In genomic region chr1:180217021-180217420, GRCh38 we compare ENCODE assay signal across 24 cellular contexts. TPM values are rescaled to one million over a fixed set of nuclear protein-coding genes. Genes with fewer than 3 reads are reported as not detected.
A peak's percentile ranks its signal among the peaks of the same experiment; 100 is the strongest.
DNase-seq lines count a peak whose midpoint lies in the region; ATAC-seq, FAIRE-seq and TF ChIP-seq lines count a peak whose summit lies in the region.
"Had no signal": no experiment of that assay in that cellular context is flagged by ENCODE, and none has a peak within 500 bp of the region (broad histone marks: within the 10 kb centered on the region; RNA-seq: fewer than 3 reads in every experiment).

No MANE protein-coding gene starts in this region.

- no peaks in the 10 kb centered on the region for H3K9me3 ChIP-seq in H9 (ENCODE audit: control insufficient read depth, low read depth, low read length)
- H3K9me3 ChIP-seq: BE2C, Caco-2 had no signal

- no peaks in the 10 kb centered on the region for H3K79me2 ChIP-seq in H9 (ENCODE audit: insufficient read depth, low read length)

- no peak overlapping the region for H3K4me3 Mint-ChIP-seq in H9
- H3K4me3 Mint-ChIP-seq: CD4-positive, CD25-positive, alpha-beta regulatory T cell; CD8-positive, alpha-beta T cell had no signal

- H3K36me3 Mint-ChIP-seq in H9 (ENCODE audit: insufficient read depth in 1 of 3, low read depth in 3 of 3) = peaks cover 0 to 2% (median 0%) of the 10 kb centered on the region in 3 experiments; a peak in 2 of 7 replicates
- H3K36me3 Mint-ChIP-seq: CD4-positive, CD25-positive, alpha-beta regulatory T cell; CD8-positive, alpha-beta T cell had no signal

- no peaks in the 10 kb centered on the region for H3K27me3 ChIP-seq in H9 (ENCODE audit: insufficient read depth, low read length)
- H3K27me3 ChIP-seq: BE2C had no signal

- H2AK5ac ChIP-seq in H9 (ENCODE audit: insufficient read length, low read length) = no peak overlapping the region

- no peaks in the 10 kb centered on the region for H3K79me1 ChIP-seq in H9 (ENCODE audit: insufficient read depth, low read depth, low read length, poor library complexity, severe bottlenecking)

- H3K4me1 Mint-ChIP-seq in H9 = peaks cover 14 to 22% of the 10 kb centered on the region in 2 experiments

- H2BK120ac ChIP-seq in H9 (ENCODE audit: low read depth, low read length, poor library complexity, severe bottlenecking) = no peak overlapping the region

- no peak overlapping the region for H3K18ac ChIP-seq in H9 (ENCODE audit: insufficient read length, low read depth, low read length)

- DNase-seq in AG10803 (ENCODE audit: low read depth) (peak; percentile 18), H9 (no peak), mesenteric fat pad (ENCODE audit: low spot score) (peak; percentile 86), sciatic nerve (ENCODE audit: low spot score) (peak; percentile 50), GDM1 (lab: John Stamatoyannopoulos, UW) (no peak), GM19239 (ENCODE audit: insufficient read length, low spot score) (no peak), coronary artery (ENCODE audit: low spot score) (no peak)
- DNase-seq: AML-193; BE2C; CD4-positive, CD25-positive, alpha-beta regulatory T cell; CD8-positive, alpha-beta T cell; DMS153; DND-41; GOT3 had no signal

- intact Hi-C loops in sciatic nerve (cut with DNase I) = no loop called here

- no peak overlapping the region for H3K23ac ChIP-seq in H9 (ENCODE audit: insufficient read length, low read depth, low read length)

- H3K4me3 ChIP-seq in AG10803 (ENCODE audit: low read length) (no peak overlapping the region), coronary artery (no peak overlapping the region)

- H3K27ac ChIP-seq in H9 (ENCODE audit: insufficient read length, low read depth, low read length) (no peak overlapping the region), coronary artery (no peak overlapping the region)
- H3K27ac ChIP-seq: 22Rv1, C4-2B had no signal

- H3K9me3 Mint-ChIP-seq in H9 = no peaks in the 10 kb centered on the region
- H3K9me3 Mint-ChIP-seq: CD8-positive, alpha-beta T cell had no signal

- H4K91ac ChIP-seq in H9 (ENCODE audit: insufficient read length, low read depth, low read length) = no peak overlapping the region

- no peak for TF ChIP-seq CTCF in AG10803 (conservative IDR thresholded peaks at IDR 0.05; ENCODE audit: low read length)
- no peak for TF ChIP-seq CTCF in H9 (conservative IDR thresholded peaks at IDR 0.05)
- TF ChIP-seq CTCF in coronary artery (IDR thresholded peaks at IDR 0.05) = no peak

- peak overlapping the region; percentile 15; the same call in 1 of the 2 replicates for H3K14ac ChIP-seq in H9 (ENCODE audit: insufficient read depth, low read length)

- no peak overlapping the region for H3K4ac ChIP-seq in H9 (ENCODE audit: low read depth, low read length)

- no peak for ATAC-seq in sciatic nerve
- no peak for ATAC-seq in HG02870 (IDR thresholded peaks at IDR 0.05; ENCODE audit: unreplicated experiment)
- ATAC-seq: CD8-positive, alpha-beta T cell; HCT116 had no signal

- no peak overlapping the region for H2BK20ac ChIP-seq in H9 (ENCODE audit: low read depth, low read length, poor library complexity, severe bottlenecking)

- no peak overlapping the region for H3K9ac ChIP-seq in H9 (ENCODE audit: extremely low read depth, insufficient read length, low read length)

- no peak overlapping the region for H4K8ac ChIP-seq in H9 (replicated peaks; ENCODE audit: insufficient read length, low read depth, low read length)

- no peak overlapping the region for H2BK5ac ChIP-seq in H9 (ENCODE audit: insufficient read length, low read length)

- no peak overlapping the region for H2AFZ ChIP-seq in H9 (ENCODE audit: low read length)

- FAIRE-seq in GM19239 (lab: Jason Lieb, UNC) = no peak
- FAIRE-seq: A204.1, G401.6, GM12891, GM18507, H54 had no signal

- H3K27ac Mint-ChIP-seq in H9 = no peak overlapping the region; a peak in 1 of 7 replicates
- H3K27ac Mint-ChIP-seq: CD4-positive, CD25-positive, alpha-beta regulatory T cell; CD8-positive, alpha-beta T cell had no signal

- H3K56ac ChIP-seq in H9 (ENCODE audit: insufficient read length, low read depth, low read length) = no peak overlapping the region

- WGBS in H9 (ENCODE audit: extremely low coverage, insufficient read length, low lambda C conversion rate) = no CpG with 5 or more reads among the region's 7 CpGs

- H4K20me1 ChIP-seq in H9 (ENCODE audit: control insufficient read depth, insufficient read depth, insufficient read length) = no peaks in the 10 kb centered on the region

- no peak overlapping the region for H3K4me2 ChIP-seq in H9 (ENCODE audit: insufficient read depth, insufficient read length, low read length)

- H3K23me2 ChIP-seq in H9 (ENCODE audit: insufficient read length, low read depth, low read length, poor library complexity, severe bottlenecking) = no peaks in the 10 kb centered on the region

- no peak overlapping the region for H4K5ac ChIP-seq in H9 (ENCODE audit: insufficient read length, low read depth, low read length)

- 0 out of 2 replicates have a peak, but pooled peaks cover 2% of the 10 kb centered on the region for H3K4me1 ChIP-seq in H9 (ENCODE audit: insufficient read depth, low read length)
- H3K4me1 ChIP-seq: BE2C, Caco-2 had no signal

- no peak overlapping the region for H3T11ph ChIP-seq in H9 (ENCODE audit: low read length)

- H2BK12ac ChIP-seq in H9 (ENCODE audit: insufficient read length, low read depth, low read length) = no peak overlapping the region

- H2BK15ac ChIP-seq in H9 (ENCODE audit: low read depth, low read length) = no peak overlapping the region

- peaks cover 32% of the 10 kb centered on the region for H3K27me3 Mint-ChIP-seq in H9 (ENCODE audit: low read depth)

RNA-seq across cellular contexts. Expression of gene LHX4, which starts 13.0 kb away (rescaled TPM):
- total RNA-seq in H9 (2021) = 1.9 and 2.0 TPM in 2 replicates
- total RNA-seq in mesenteric fat pad = 0.06 TPM
- not detected for total RNA-seq in sciatic nerve
- total RNA-seq: CD4-positive, CD25-positive, alpha-beta regulatory T cell had no signal

Comparison
In these comparisons a context has a peak if more than half of its experiments do, and no peak if none do; other contexts are left out.
1. DNase-seq: peak in AG10803 (single experiment), mesenteric fat pad (single experiment) and sciatic nerve (single experiment); none in H9 (single experiment), GDM1 (single experiment), GM19239 (single experiment) and coronary artery (single experiment).